Comparison of ENCODE assay signal across 8 cellular contexts in the genomic region with DNA sequence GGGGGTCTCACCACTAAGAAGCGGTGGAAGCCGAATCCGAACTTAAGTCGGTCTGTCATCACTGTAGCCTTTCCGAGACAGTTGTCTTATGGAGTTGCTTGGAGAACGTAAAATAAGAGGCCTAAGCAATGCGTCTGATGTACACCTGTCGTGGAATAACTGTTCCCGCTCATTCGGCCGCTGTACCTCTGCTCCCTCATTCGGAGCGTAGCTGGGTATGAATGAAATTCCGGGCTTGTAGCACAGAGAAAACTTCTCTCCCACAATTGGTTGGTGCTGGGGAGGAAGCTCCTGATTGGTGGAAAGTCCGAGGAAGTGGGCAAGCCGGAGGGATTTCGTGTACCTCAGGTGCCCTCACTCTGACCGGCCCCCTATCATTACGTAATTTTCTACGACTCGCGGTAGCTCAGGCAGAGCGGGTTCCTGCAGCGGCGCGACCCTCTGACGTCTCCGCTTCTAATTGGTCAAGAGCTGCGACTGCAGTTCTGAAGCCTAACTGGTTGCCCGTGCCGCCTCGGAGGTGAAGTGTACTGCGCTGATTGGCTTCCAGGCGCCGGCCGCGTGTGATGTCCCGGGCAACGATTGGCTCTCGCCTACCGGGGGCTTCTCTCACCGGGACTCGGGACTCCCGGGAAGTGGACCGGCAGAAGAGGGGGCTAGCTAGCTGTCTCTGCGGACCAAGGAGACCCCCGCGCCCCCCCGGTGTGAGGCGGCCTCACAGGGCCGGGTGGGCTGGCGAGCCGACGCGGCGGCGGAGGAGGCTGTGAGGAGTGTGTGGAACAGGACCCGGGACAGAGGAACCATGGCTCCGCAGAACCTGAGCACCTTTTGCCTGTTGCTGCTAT. TPM values are rescaled to one million over a fixed set of nuclear protein-coding genes. Genes with fewer than 3 reads are reported as not detected.
A peak's percentile ranks its signal among the peaks of the same experiment; 100 is the strongest.
DNase-seq lines count a peak whose midpoint lies in the region; ATAC-seq and TF ChIP-seq lines count a peak whose summit lies in the region.

A gene (plus strand): TSS at position 625 of the 845 bp plus-strand sequence. CDS start 178 bp downstream, at position 803.

- H3K9me3 ChIP-seq in PC-3 (ENCODE audit: low read length), result no peaks in the 10 kb centered on the region
- H3K9me3 ChIP-seq in mononuclear cell (ENCODE audit: low read depth, low read length), result no peaks in the 10 kb centered on the region

- H3K9me2 ChIP-seq in PC-3 (replicated peaks; ENCODE audit: low read length), result no peaks in the 10 kb centered on the region

- H2AFZ ChIP-seq in PC-3 (ENCODE audit: low read length), result peak within 1 kb of the TSS; percentile 90

- CTCF ChIA-PET in PC-3 (lab: Charles Lee), result interaction anchor here (0.6 to 1.9 kb wide), 5 partner anchors 29 to 588 kb away, joined by 3 to 9 read pairs (median 4); no protein-coding TSS in a partner anchor

- H3K4me1 ChIP-seq in PC-3 (ENCODE audit: insufficient read depth, low read length) (peaks cover 16% of the 10 kb centered on the region), mononuclear cell (ENCODE audit: insufficient read depth, low read length) (peaks cover 39% of the 10 kb centered on the region)

- H3K36me3 ChIP-seq in PC-3 (ENCODE audit: low read depth, low read length), result peaks cover 30% of the 10 kb centered on the region

- peaks cover 14% of the 10 kb centered on the region; the same call in 1 of the 2 replicates for H4K20me1 ChIP-seq in PC-3 (ENCODE audit: low read length)

- H3F3A ChIP-seq in PC-3 (ENCODE audit: low read length, unreplicated experiment), result no peaks in the 10 kb centered on the region

- peak within 1 kb of the TSS; percentile 91 for H3K9ac ChIP-seq in PC-3 (ENCODE audit: low read length)

- no peak for TF ChIP-seq RAD21 in Ishikawa (IDR thresholded peaks at IDR 0.05; ENCODE audit: low read depth)

- intact Hi-C loops in PC-3 (cut with micrococcal nuclease), result loop anchor here (1.0 kb wide), 2 partner anchors 47 to 461 kb away; a partner anchor contains a TSS

- POLR2A ChIA-PET in PC-3 (lab: Charles Lee; ENCODE audit: unreplicated experiment), result interaction anchor here (0.6 to 1.2 kb wide), 11 partner anchors 11 to 783 kb away, joined by 3 to 12 read pairs (median 4); a partner anchor contains a TSS

- peak within 1 kb of the TSS; percentile 92 for H3K4me2 ChIP-seq in PC-3 (ENCODE audit: low read length)

- no peak; the same call in 1 of the 2 replicates for TF ChIP-seq EP300 in Ishikawa (IDR thresholded peaks at IDR 0.05; ENCODE audit: borderline replicate concordance)

- H3K27ac ChIP-seq in PC-3 (ENCODE audit: low read length), result peak within 1 kb of the TSS; percentile 48

- H3K4me3 ChIP-seq in PC-3 (ENCODE audit: low read length) (peak within 1 kb of the TSS; percentile 92), epithelial cell of esophagus (ENCODE audit: low read length) (peak within 1 kb of the TSS; percentile 83), mononuclear cell (ENCODE audit: low read length) (peak within 1 kb of the TSS; percentile 73)

- no peak for TF ChIP-seq CTCF in PC-3 (conservative IDR thresholded peaks at IDR 0.05; ENCODE audit: low read depth, low read length)
- no peak for TF ChIP-seq CTCF in epithelial cell of esophagus (IDR thresholded peaks at IDR 0.05; ENCODE audit: insufficient read depth, low read depth, low read length, missing control alignments)

- DNase-seq in DMS114 treated with DMSO at 0.1 percent for 48 hours (lab: John Stamatoyannopoulos, UW; ENCODE audit: unreplicated experiment) (peak; percentile 98), PC-3 (peak; percentile 99), activated T-cell treated with anti-CD3 and anti-CD28 coated beads for 48 hours (ENCODE audit: low read depth) (peak; percentile 96), epithelial cell of esophagus (ENCODE audit: low read depth) (peak; percentile 100)
- DNase-seq in stimulated activated CD8-positive, alpha-beta memory T cell treated with anti-CD3 and anti-CD28 coated beads, Interleukin-4, amount 100 ng/mL, for 1 hour (ENCODE audit: low read depth in 2 of 2, low spot score in 1 of 2), result peak; percentile 93 to 98

- H3K27me3 ChIP-seq in PC-3 (ENCODE audit: low read length), result no peaks in the 10 kb centered on the region
- no peaks in the 10 kb centered on the region for H3K27me3 ChIP-seq in mononuclear cell (ENCODE audit: insufficient read depth, low read length)

- ATAC-seq in GM21576 (IDR thresholded peaks at IDR 0.05; ENCODE audit: unreplicated experiment), result peak; percentile 84
- peak; percentile 82 for ATAC-seq in PC-3

- no TSS peak for BruUV-seq in PC-3 (replicated peaks; lab: Mats Ljungman, UMichigan)

- H3K79me2 ChIP-seq in PC-3 (ENCODE audit: low read length), result peaks cover 67% of the 10 kb centered on the region

TF ChIP-seq in Ishikawa, 13 proteins besides CTCF, POLR2A, EP300 and RAD21:
- TF ChIP-seq NFIC (IDR thresholded peaks at IDR 0.05) (no peak), CREB1 (IDR thresholded peaks at IDR 0.05; ENCODE audit: low read depth) (peak; percentile 98), FOXM1 (IDR thresholded peaks at IDR 0.05; ENCODE audit: borderline replicate concordance, low read depth) (peak; percentile 81), ZBTB7A (IDR thresholded peaks at IDR 0.05; ENCODE audit: low read depth) (no peak; the same call in 1 of the 2 replicates), EGR1 (IDR thresholded peaks at IDR 0.05) (no peak), TCF12 (IDR thresholded peaks at IDR 0.05; ENCODE audit: low read depth) (peak; percentile 27; the same call in 1 of the 2 replicates), CEBPB (IDR thresholded peaks at IDR 0.05) (peak; percentile 89), TAF1 (IDR thresholded peaks at IDR 0.05; ENCODE audit: low read depth) (peak; percentile 91), TEAD4 (IDR thresholded peaks at IDR 0.05) (peak; percentile 89), YY1 (IDR thresholded peaks at IDR 0.05; ENCODE audit: low read depth) (0 out of 2 replicates have a peak, but pooled peaks have one; percentile 55)
- TF ChIP-seq, protein P1, sequence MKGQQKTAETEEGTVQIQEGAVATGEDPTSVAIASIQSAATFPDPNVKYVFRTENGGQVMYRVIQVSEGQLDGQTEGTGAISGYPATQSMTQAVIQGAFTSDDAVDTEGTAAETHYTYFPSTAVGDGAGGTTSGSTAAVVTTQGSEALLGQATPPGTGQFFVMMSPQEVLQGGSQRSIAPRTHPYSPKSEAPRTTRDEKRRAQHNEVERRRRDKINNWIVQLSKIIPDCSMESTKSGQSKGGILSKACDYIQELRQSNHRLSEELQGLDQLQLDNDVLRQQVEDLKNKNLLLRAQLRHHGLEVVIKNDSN (IDR thresholded peaks at IDR 0.05), result peak; percentile 54
- TF ChIP-seq, protein P2, sequence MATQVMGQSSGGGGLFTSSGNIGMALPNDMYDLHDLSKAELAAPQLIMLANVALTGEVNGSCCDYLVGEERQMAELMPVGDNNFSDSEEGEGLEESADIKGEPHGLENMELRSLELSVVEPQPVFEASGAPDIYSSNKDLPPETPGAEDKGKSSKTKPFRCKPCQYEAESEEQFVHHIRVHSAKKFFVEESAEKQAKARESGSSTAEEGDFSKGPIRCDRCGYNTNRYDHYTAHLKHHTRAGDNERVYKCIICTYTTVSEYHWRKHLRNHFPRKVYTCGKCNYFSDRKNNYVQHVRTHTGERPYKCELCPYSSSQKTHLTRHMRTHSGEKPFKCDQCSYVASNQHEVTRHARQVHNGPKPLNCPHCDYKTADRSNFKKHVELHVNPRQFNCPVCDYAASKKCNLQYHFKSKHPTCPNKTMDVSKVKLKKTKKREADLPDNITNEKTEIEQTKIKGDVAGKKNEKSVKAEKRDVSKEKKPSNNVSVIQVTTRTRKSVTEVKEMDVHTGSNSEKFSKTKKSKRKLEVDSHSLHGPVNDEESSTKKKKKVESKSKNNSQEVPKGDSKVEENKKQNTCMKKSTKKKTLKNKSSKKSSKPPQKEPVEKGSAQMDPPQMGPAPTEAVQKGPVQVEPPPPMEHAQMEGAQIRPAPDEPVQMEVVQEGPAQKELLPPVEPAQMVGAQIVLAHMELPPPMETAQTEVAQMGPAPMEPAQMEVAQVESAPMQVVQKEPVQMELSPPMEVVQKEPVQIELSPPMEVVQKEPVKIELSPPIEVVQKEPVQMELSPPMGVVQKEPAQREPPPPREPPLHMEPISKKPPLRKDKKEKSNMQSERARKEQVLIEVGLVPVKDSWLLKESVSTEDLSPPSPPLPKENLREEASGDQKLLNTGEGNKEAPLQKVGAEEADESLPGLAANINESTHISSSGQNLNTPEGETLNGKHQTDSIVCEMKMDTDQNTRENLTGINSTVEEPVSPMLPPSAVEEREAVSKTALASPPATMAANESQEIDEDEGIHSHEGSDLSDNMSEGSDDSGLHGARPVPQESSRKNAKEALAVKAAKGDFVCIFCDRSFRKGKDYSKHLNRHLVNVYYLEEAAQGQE (IDR thresholded peaks at IDR 0.05; ENCODE audit: low read depth), result no peak
- TF ChIP-seq, protein P3, sequence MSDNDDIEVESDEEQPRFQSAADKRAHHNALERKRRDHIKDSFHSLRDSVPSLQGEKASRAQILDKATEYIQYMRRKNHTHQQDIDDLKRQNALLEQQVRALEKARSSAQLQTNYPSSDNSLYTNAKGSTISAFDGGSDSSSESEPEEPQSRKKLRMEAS (IDR thresholded peaks at IDR 0.05), result peak; percentile 76; the same call in 1 of the 2 replicates

RNA-seq across cellular contexts. Expression of the gene that starts here (rescaled TPM):
- 117 and 120 TPM in 2 replicates for total RNA-seq in PC-3 (2014; rRNA removed)
- total RNA-seq in mononuclear cell, result 44.3 TPM

Comparison
In these comparisons a context has a peak if more than half of its experiments do, and no peak if none do; other contexts are left out.
1. Peak in every context shown above with its lines: DNase-seq, ATAC-seq, H3K4me3 ChIP-seq and H3K27ac ChIP-seq.